Comparison of ENCODE assay signal across 9 cellular contexts in the genomic region with DNA sequence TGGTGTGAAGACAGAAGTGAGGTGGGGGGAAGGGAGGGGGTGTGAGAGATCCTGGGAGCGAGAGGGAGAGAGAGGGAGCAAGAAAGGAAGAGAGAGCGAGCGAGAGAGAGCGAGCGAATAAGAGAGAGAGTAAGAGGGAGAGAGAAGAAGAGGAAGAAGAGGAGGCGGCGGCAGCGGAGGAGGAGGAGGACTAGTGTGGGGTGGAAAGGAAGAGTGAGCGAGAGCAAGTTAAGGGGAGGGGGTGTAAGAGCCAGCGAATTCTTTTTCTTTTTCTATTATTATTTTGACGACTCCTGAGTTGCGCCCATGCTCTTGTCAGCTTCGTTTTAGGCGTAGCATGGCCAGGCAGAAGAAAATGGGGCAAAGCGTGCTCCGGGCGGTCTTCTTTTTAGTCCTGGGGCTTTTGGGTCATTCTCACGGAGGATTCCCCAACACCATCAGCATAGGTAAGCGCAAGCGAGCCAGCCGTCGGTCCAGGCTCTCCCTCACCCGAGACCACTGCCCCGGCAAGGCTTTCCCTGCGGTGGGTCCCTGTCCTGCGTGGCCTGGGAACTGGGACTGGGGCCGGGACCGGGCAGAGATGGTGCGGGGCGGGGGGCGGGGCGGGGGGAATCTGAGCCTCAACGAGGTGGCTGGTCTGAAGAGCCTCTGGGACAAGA. TPM values are rescaled to one million over a fixed set of nuclear protein-coding genes. Genes with fewer than 3 reads are reported as not detected.
DNase-seq lines count a peak whose midpoint lies in the region; ATAC-seq, FAIRE-seq and TF ChIP-seq lines count a peak whose summit lies in the region.
"Had no signal": no experiment of that assay in that cellular context is flagged by ENCODE, and none has a peak within 500 bp of the region (broad histone marks: within the 10 kb centered on the region; RNA-seq: fewer than 3 reads in every experiment).

TSS of gene GRIA3 (plus strand) at position 80 of the 659 bp plus-strand sequence. CDS start at position 338, 258 bp downstream.

- H2AFZ ChIP-seq in GM23338 (peak within 1 kb of the TSS; percentile 69), astrocyte (ENCODE audit: low read depth, low read length) (peak within 1 kb of the TSS; percentile 60), smooth muscle cell (ENCODE audit: low read depth) (peak within 1 kb of the TSS; percentile 69)

- ATAC-seq in GM23338 = peak; percentile 14
- ATAC-seq in HG03175 (IDR thresholded peaks at IDR 0.05; ENCODE audit: unreplicated experiment) = no peak
- ATAC-seq in GM18511 (IDR thresholded peaks at IDR 0.05; ENCODE audit: unreplicated experiment) = no peak

- H3K27me3 Mint-ChIP-seq in GM23338 (ENCODE audit: insufficient read depth, low read depth, poor library complexity) = peaks cover 12% of the 10 kb centered on the region
- H3K27me3 Mint-ChIP-seq in astrocyte (ENCODE audit: low read depth, unreplicated experiment) = peaks cover 1% of the 10 kb centered on the region

- peak within 1 kb of the TSS; percentile 64 for H3K4me3 ChIP-seq in GM23338
- H3K4me3 ChIP-seq in astrocyte (ENCODE audit: insufficient read depth, low read depth, low read length) = peak within 1 kb of the TSS; percentile 68
- H3K4me3 ChIP-seq in iPS-18c (ENCODE audit: insufficient read depth, low read depth, low read length) = peak within 1 kb of the TSS; percentile 57
- peak within 1 kb of the TSS; percentile 57 for H3K4me3 ChIP-seq in smooth muscle cell

- H4K20me1 ChIP-seq in GM23338 (replicated peaks; ENCODE audit: insufficient read depth) (no peaks in the 10 kb centered on the region), astrocyte (ENCODE audit: insufficient read depth, low read length) (no peaks in the 10 kb centered on the region), smooth muscle cell (ENCODE audit: low read depth) (no peaks in the 10 kb centered on the region)

- DNase-seq in GM23338 (ENCODE audit: low spot score) (peak; percentile 44), astrocyte (ENCODE audit: low read depth) (peak; percentile 68), smooth muscle cell (lab: John Stamatoyannopoulos, UW; ENCODE audit: unreplicated experiment) (peak; percentile 19), NCI-H2081 treated with DMSO at 0.1 percent for 48 hours (lab: John Stamatoyannopoulos, UW) (no peak)
- DNase-seq in activated effector memory CD4-positive, alpha-beta T cell treated with Interleukin-2 at 50 U/mL for 16 hours = no peak

- WGBS in smooth muscle cell (ENCODE audit: low lambda C conversion rate) = 29% methylated on average over 21 of the region's 33 CpGs

- H3K4me3 Mint-ChIP-seq in GM23338 (peak within 1 kb of the TSS; percentile 85), astrocyte (ENCODE audit: unreplicated experiment) (peak within 1 kb of the TSS; percentile 84)

- no peaks in the 10 kb centered on the region for H3K79me2 ChIP-seq in GM23338 (replicated peaks; ENCODE audit: insufficient read depth)
- peaks cover 5% of the 10 kb centered on the region for H3K79me2 ChIP-seq in astrocyte (ENCODE audit: insufficient read depth, low read length)
- H3K79me2 ChIP-seq in smooth muscle cell (ENCODE audit: low read depth) = no peaks in the 10 kb centered on the region

- TF ChIP-seq CTCF in GM23338 (conservative IDR thresholded peaks at IDR 0.05; ENCODE audit: low read depth in 2 of 2) (no peak), astrocyte (IDR thresholded peaks at IDR 0.05; ENCODE audit: insufficient read depth, low read depth, low read length) (no peak), smooth muscle cell (IDR thresholded peaks at IDR 0.05; ENCODE audit: borderline replicate concordance, insufficient read depth, poor library complexity, severe bottlenecking) (no peak)

- H3K9me2 ChIP-seq in GM23338 (ENCODE audit: insufficient read depth) = no peaks in the 10 kb centered on the region

- H3K9ac ChIP-seq in astrocyte (ENCODE audit: low read length) (peak within 1 kb of the TSS; percentile 80), smooth muscle cell (ENCODE audit: low read depth) (peak within 1 kb of the TSS; percentile 54)

- H3K36me3 ChIP-seq in GM23338 (ENCODE audit: insufficient read depth) (no peaks in the 10 kb centered on the region), astrocyte (ENCODE audit: insufficient read depth, low read length) (no peaks in the 10 kb centered on the region), smooth muscle cell (ENCODE audit: low read depth) (no peaks in the 10 kb centered on the region)

- H3K4me1 Mint-ChIP-seq in GM23338 = peaks cover 30% of the 10 kb centered on the region
- H3K4me1 Mint-ChIP-seq in astrocyte (ENCODE audit: low read depth, unreplicated experiment) = peaks cover 18% of the 10 kb centered on the region

- no peaks in the 10 kb centered on the region; the same call in 1 of the 2 replicates for H3K4me1 ChIP-seq in GM23338 (ENCODE audit: insufficient read depth)
- H3K4me1 ChIP-seq in astrocyte (ENCODE audit: insufficient read depth, low read length) = no peaks in the 10 kb centered on the region
- H3K4me1 ChIP-seq in smooth muscle cell (ENCODE audit: low read depth) = peaks cover 3% of the 10 kb centered on the region

- H3K36me3 Mint-ChIP-seq in GM23338 (ENCODE audit: low read depth) (no peaks in the 10 kb centered on the region), astrocyte (ENCODE audit: low read depth, unreplicated experiment) (no peaks in the 10 kb centered on the region)

- H3F3A ChIP-seq in GM23338 (replicated peaks; ENCODE audit: low read depth) = no peaks in the 10 kb centered on the region
- no peaks in the 10 kb centered on the region for H3F3A ChIP-seq in smooth muscle cell (ENCODE audit: low read depth)

- no peak for FAIRE-seq in astrocyte (lab: Jason Lieb, UNC)

- no peak within 1 kb of the TSS for H3K27ac ChIP-seq in GM23338 (ENCODE audit: low read depth)
- H3K27ac ChIP-seq in astrocyte (ENCODE audit: low read depth, low read length) = peak within 1 kb of the TSS; percentile 6
- H3K27ac ChIP-seq in smooth muscle cell (ENCODE audit: low read depth) = peak within 1 kb of the TSS; percentile 65

- H3K4me2 ChIP-seq in GM23338 (peak within 1 kb of the TSS; percentile 79), astrocyte (ENCODE audit: low read length) (peak within 1 kb of the TSS; percentile 89), smooth muscle cell (peak within 1 kb of the TSS; percentile 85)

- H3K9me3 ChIP-seq in astrocyte (ENCODE audit: insufficient read depth, low read depth, low read length) (no peaks in the 10 kb centered on the region), iPS-18c (ENCODE audit: control insufficient read depth, insufficient read depth, low read length) (no peaks in the 10 kb centered on the region), smooth muscle cell (replicated peaks; ENCODE audit: low read depth) (no peaks in the 10 kb centered on the region)

- H3K27ac Mint-ChIP-seq in GM23338 (no peak within 1 kb of the TSS; the same call in 1 of the 2 replicates), astrocyte (ENCODE audit: unreplicated experiment) (peak within 1 kb of the TSS; percentile 78)

- no peaks in the 10 kb centered on the region for H3K9me3 Mint-ChIP-seq in GM23338
- H3K9me3 Mint-ChIP-seq in astrocyte (ENCODE audit: unreplicated experiment) = no peaks in the 10 kb centered on the region

- H3K27me3 ChIP-seq in GM23338 (ENCODE audit: insufficient read depth) (peaks cover 25% of the 10 kb centered on the region), astrocyte (ENCODE audit: insufficient read depth, low read length) (no peaks in the 10 kb centered on the region), smooth muscle cell (ENCODE audit: low read depth) (no peaks in the 10 kb centered on the region)

TF ChIP-seq in GM23338, 12 proteins besides CTCF, POLR2A, EP300 and RAD21:
- TF ChIP-seq ETS1 (IDR thresholded peaks at IDR 0.05) (no peak), NANOG (IDR thresholded peaks at IDR 0.05; ENCODE audit: borderline replicate concordance) (no peak), CREB1 (CRISPR knock-in tag; IDR thresholded peaks at IDR 0.05; ENCODE audit: low read depth) (no peak), STAT1 (IDR thresholded peaks at IDR 0.05; ENCODE audit: unreplicated experiment) (no peak), ZNF331 (CRISPR knock-in tag; IDR thresholded peaks at IDR 0.05; ENCODE audit: low read depth) (no peak), ZNF114 (CRISPR knock-in tag; IDR thresholded peaks at IDR 0.05) (no peak), EZH2 (IDR thresholded peaks at IDR 0.05; ENCODE audit: low read depth, unreplicated experiment) (no peak)
- TF ChIP-seq, protein P1, sequence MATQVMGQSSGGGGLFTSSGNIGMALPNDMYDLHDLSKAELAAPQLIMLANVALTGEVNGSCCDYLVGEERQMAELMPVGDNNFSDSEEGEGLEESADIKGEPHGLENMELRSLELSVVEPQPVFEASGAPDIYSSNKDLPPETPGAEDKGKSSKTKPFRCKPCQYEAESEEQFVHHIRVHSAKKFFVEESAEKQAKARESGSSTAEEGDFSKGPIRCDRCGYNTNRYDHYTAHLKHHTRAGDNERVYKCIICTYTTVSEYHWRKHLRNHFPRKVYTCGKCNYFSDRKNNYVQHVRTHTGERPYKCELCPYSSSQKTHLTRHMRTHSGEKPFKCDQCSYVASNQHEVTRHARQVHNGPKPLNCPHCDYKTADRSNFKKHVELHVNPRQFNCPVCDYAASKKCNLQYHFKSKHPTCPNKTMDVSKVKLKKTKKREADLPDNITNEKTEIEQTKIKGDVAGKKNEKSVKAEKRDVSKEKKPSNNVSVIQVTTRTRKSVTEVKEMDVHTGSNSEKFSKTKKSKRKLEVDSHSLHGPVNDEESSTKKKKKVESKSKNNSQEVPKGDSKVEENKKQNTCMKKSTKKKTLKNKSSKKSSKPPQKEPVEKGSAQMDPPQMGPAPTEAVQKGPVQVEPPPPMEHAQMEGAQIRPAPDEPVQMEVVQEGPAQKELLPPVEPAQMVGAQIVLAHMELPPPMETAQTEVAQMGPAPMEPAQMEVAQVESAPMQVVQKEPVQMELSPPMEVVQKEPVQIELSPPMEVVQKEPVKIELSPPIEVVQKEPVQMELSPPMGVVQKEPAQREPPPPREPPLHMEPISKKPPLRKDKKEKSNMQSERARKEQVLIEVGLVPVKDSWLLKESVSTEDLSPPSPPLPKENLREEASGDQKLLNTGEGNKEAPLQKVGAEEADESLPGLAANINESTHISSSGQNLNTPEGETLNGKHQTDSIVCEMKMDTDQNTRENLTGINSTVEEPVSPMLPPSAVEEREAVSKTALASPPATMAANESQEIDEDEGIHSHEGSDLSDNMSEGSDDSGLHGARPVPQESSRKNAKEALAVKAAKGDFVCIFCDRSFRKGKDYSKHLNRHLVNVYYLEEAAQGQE (IDR thresholded peaks at IDR 0.05; ENCODE audit: unreplicated experiment) = no peak

RNA-seq across cellular contexts. Expression of gene GRIA3, which starts in this region (rescaled TPM):
- total RNA-seq in GM23338 (2014; rRNA removed; shearing (Covaris generic)) = 0.93 and 2.7 TPM in 2 replicates
- polyA plus RNA-seq in GM23338 (2016; fragmentation: Nextera tagmentation; extraction: Ambion mirVana) = 4.3 and 5.6 TPM in 2 replicates
- total RNA-seq in astrocyte = 18.6 and 27.8 TPM in 2 replicates
- 7.2 and 12.6 TPM in 2 replicates for total RNA-seq in smooth muscle cell
- 12.3 and 12.7 TPM in 2 replicates for polyA plus RNA-seq in smooth muscle cell
- total RNA-seq: chondrocyte had no signal

Comparison
In these comparisons a context has a peak if more than half of its experiments do, and no peak if none do; other contexts are left out.
1. DNase-seq: peak in GM23338 (single experiment), astrocyte (single experiment) and smooth muscle cell (single experiment); none in activated effector memory CD4-positive, alpha-beta T cell treated with Interleukin-2 at 50 U/mL for 16 hours (single experiment) and NCI-H2081 treated with DMSO at 0.1 percent for 48 hours (single experiment).
2. Peak in every context shown above with its lines, with median percentiles within 50 percentile points of each other: H2AFZ ChIP-seq, H3K4me2 ChIP-seq and H3K4me3 ChIP-seq.